17 cellular contexts compared by ENCODE assay signal in genomic region chr4:161936625-161937133, GRCh38.
DNase-seq lines count a peak whose midpoint lies in the region; ATAC-seq and TF ChIP-seq lines count a peak whose summit lies in the region.
"Had no signal": no experiment of that assay in that cellular context is flagged by ENCODE, and none has a peak within 500 bp of the region (broad histone marks: within the 10 kb centered on the region; RNA-seq: fewer than 3 reads in every experiment).

No MANE protein-coding gene starts in this region.

- no peaks in the 10 kb centered on the region for H3K27me3 ChIP-seq in BJ (ENCODE audit: control insufficient read depth, insufficient read depth, low read length)
- H3K27me3 ChIP-seq in dorsolateral prefrontal cortex, result no peaks in the 10 kb centered on the region
- H3K27me3 ChIP-seq: BLaER1 had no signal

- no peaks in the 10 kb centered on the region for H3K36me3 ChIP-seq in BJ (ENCODE audit: control insufficient read depth, insufficient read depth, low read length)
- H3K36me3 ChIP-seq: BLaER1 had no signal

- ATAC-seq in stimulated activated effector memory CD8-positive, alpha-beta T cell treated with anti-CD3 and anti-CD28 coated beads, Interleukin-12 subunit alpha, Interleukin-12 subunit beta, amount 100 ng/mL, for 72 hours, result no peak
- ATAC-seq in HG03175 (IDR thresholded peaks at IDR 0.05; ENCODE audit: unreplicated experiment), result no peak
- ATAC-seq: HepG2 had no signal

- peaks cover 19% of the 10 kb centered on the region for H3K9me3 Mint-ChIP-seq in stimulated activated effector memory CD8-positive, alpha-beta T cell treated with anti-CD3 and anti-CD28 coated beads, Interleukin-12 subunit alpha, Interleukin-12 subunit beta, amount 100 ng/mL, for 72 hours
- H3K9me3 Mint-ChIP-seq: nephron progenitor cell had no signal

- intact Hi-C loops in dorsolateral prefrontal cortex (cut with DNase I), result no loop called here

- H3K4me3 Mint-ChIP-seq in stimulated activated effector memory CD8-positive, alpha-beta T cell treated with anti-CD3 and anti-CD28 coated beads, Interleukin-12 subunit alpha, Interleukin-12 subunit beta, amount 100 ng/mL, for 72 hours, result no peak overlapping the region
- H3K4me3 Mint-ChIP-seq: activated naive CD8-positive, alpha-beta T cell treated with anti-CD3 and anti-CD28 coated beads, Interleukin-2, amount 10 ng/mL, durations not matched to agents 7 days and 5 days; nephron progenitor cell had no signal

- DNase-seq in BJ (ENCODE audit: low read depth), result peak; percentile 95
- peak; percentile 71 for DNase-seq in LHCN-M2 (ENCODE audit: low read depth)
- peak; percentile 95 for DNase-seq in astrocyte of the hippocampus (ENCODE audit: low read depth, low spot score)
- peak; percentile 10 for DNase-seq in iPS-NIHi7 (ENCODE audit: extremely low spot score)
- DNase-seq in stimulated activated effector memory CD8-positive, alpha-beta T cell treated with anti-CD3 and anti-CD28 coated beads, Interleukin-12 subunit alpha, Interleukin-12 subunit beta, amount 100 ng/mL, for 72 hours (ENCODE audit: low spot score in 2 of 2), result no peak
- no peak for DNase-seq in NCI-H774 (lab: John Stamatoyannopoulos, UW)
- DNase-seq in dorsolateral prefrontal cortex, result no peak
- DNase-seq: activated naive CD8-positive, alpha-beta T cell treated with anti-CD3 and anti-CD28 coated beads, Interleukin-2, amount 10 ng/mL, durations not matched to agents 7 days and 5 days; effector CD8-positive, alpha-beta T cell; kidney; NCI-H1930; nephron progenitor cell; stimulated activated CD4-positive, alpha-beta T cell treated with anti-CD3 and anti-CD28 coated beads, Interleukin-15, amount 100 ng/mL, for 24 hours; T-helper 2 cell had no signal

- no peak for TF ChIP-seq CTCF in BJ (IDR thresholded peaks at IDR 0.05; ENCODE audit: insufficient read depth, low read depth, low read length)
- no peak for TF ChIP-seq CTCF in dorsolateral prefrontal cortex (IDR thresholded peaks at IDR 0.05 in 54 of 56, conservative IDR thresholded peaks at IDR 0.05 in 2 of 56; ENCODE audit: low read depth in 1 of 56, partially characterized antibody in 56 of 56)

- H3K27ac ChIP-seq in dorsolateral prefrontal cortex, result peak overlapping the region in 1 of 59 donors; percentile 76
- H3K27ac ChIP-seq: BLaER1 had no signal

- no peaks in the 10 kb centered on the region for H3K36me3 Mint-ChIP-seq in stimulated activated effector memory CD8-positive, alpha-beta T cell treated with anti-CD3 and anti-CD28 coated beads, Interleukin-12 subunit alpha, Interleukin-12 subunit beta, amount 100 ng/mL, for 72 hours
- H3K36me3 Mint-ChIP-seq: activated naive CD8-positive, alpha-beta T cell treated with anti-CD3 and anti-CD28 coated beads, Interleukin-2, amount 10 ng/mL, durations not matched to agents 7 days and 5 days had no signal

- CTCF ChIA-PET in BJ (lab: Yijun Ruan, JAX), result interaction anchor here (0.6 to 1.4 kb wide), 2 partner anchors 11 to 26 kb away, joined by 3 read pairs; no protein-coding TSS in a partner anchor

- H3K27ac Mint-ChIP-seq in stimulated activated effector memory CD8-positive, alpha-beta T cell treated with anti-CD3 and anti-CD28 coated beads, Interleukin-12 subunit alpha, Interleukin-12 subunit beta, amount 100 ng/mL, for 72 hours, result no peak overlapping the region
- H3K27ac Mint-ChIP-seq: activated naive CD8-positive, alpha-beta T cell treated with anti-CD3 and anti-CD28 coated beads, Interleukin-2, amount 10 ng/mL, durations not matched to agents 7 days and 5 days; nephron progenitor cell had no signal

- no peaks in the 10 kb centered on the region for H3K4me1 Mint-ChIP-seq in stimulated activated effector memory CD8-positive, alpha-beta T cell treated with anti-CD3 and anti-CD28 coated beads, Interleukin-12 subunit alpha, Interleukin-12 subunit beta, amount 100 ng/mL, for 72 hours
- H3K4me1 Mint-ChIP-seq: activated naive CD8-positive, alpha-beta T cell treated with anti-CD3 and anti-CD28 coated beads, Interleukin-2, amount 10 ng/mL, durations not matched to agents 7 days and 5 days; nephron progenitor cell had no signal

- H3K4me3 ChIP-seq in BJ (ENCODE audit: low read depth, low read length) (no peak overlapping the region), dorsolateral prefrontal cortex (no peak overlapping the region)
- H3K4me3 ChIP-seq: BLaER1 had no signal

- POLR2A ChIA-PET in BJ (lab: Charles Lee), result no interaction called here

Comparison
In these comparisons a context has a peak if more than half of its experiments do, and no peak if none do; other contexts are left out.
1. DNase-seq: peak in BJ (single experiment), LHCN-M2 (single experiment), astrocyte of the hippocampus (single experiment) and iPS-NIHi7 (single experiment); none in stimulated activated effector memory CD8-positive, alpha-beta T cell treated with anti-CD3 and anti-CD28 coated beads, Interleukin-12 subunit alpha, Interleukin-12 subunit beta, amount 100 ng/mL, for 72 hours (0 of 2), NCI-H774 (single experiment) and dorsolateral prefrontal cortex (0 of 10).